ENCODE assay signal across 16 cellular contexts in the genomic region with DNA sequence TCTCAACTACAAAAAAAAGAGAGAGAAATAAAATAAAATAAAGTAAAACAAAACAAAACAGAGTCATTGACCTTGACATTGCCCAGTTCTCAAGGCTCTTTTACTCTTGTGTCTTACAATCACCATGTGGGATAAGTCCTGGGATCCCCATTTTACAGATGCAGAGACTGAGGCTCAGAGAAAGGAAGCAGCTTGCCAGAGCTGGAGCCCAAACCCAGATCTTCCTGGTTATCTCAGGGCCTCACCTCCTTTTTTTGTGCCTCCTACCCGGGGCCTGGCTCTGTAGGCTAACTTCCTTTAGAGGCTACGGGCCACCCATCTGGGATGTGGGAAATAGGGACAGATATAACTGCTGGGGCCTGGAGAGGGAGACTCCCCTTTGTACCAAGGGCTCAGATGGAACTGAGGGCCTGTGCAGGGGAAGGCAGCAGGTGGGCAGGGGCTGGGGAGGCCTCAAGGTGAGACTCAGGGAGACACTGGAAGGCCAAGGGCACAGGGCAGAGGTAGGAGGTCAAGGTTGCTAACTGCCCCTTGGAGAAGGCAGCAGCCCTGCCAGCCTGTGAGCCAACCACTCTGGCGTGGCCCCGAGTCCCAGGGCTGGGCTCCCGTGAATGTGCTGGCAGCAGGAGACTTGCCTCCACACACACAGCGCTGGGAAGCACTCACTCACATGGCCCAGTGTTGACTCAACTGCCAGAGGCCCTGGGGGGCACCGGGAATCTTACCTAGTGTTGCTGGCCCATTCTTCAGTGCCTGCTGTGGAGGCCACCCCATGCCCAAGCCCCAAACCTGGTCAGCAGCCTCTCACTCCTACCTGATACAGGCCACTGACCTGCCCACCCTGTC. TPM values are rescaled to one million over a fixed set of nuclear protein-coding genes. Genes with fewer than 3 reads are reported as not detected.
DNase-seq lines count a peak whose midpoint lies in the region; ATAC-seq and TF ChIP-seq lines count a peak whose summit lies in the region.
"Had no signal": no experiment of that assay in that cellular context is flagged by ENCODE, and none has a peak within 500 bp of the region (broad histone marks: within the 10 kb centered on the region; RNA-seq: fewer than 3 reads in every experiment).

No MANE protein-coding gene starts in this region.

- no peak for TF ChIP-seq CTCF in epithelial cell of esophagus (IDR thresholded peaks at IDR 0.05; ENCODE audit: insufficient read depth, low read depth, low read length, missing control alignments)

- no peaks in the 10 kb centered on the region for H3K27me3 Mint-ChIP-seq in activated CD4-positive, alpha-beta T cell treated with anti-CD3 and anti-CD28 coated beads, Interleukin-2, amount 10 ng/mL, durations not matched to agents 7 days and 5 days
- no peaks in the 10 kb centered on the region for H3K27me3 Mint-ChIP-seq in T-cell
- H3K27me3 Mint-ChIP-seq in stimulated activated naive B cell treated with anti-CD40 and anti-IgM and Interleukin-4, amounts not matched to agents 10 μg/mL and 1 μg/mL and 100 μg/mL, for 72 hours = no peaks in the 10 kb centered on the region

- H3K27ac Mint-ChIP-seq in activated CD4-positive, alpha-beta T cell treated with anti-CD3 and anti-CD28 coated beads, Interleukin-2, amount 10 ng/mL, durations not matched to agents 7 days and 5 days = peak overlapping the region; percentile 98
- H3K27ac Mint-ChIP-seq in T-cell = peak overlapping the region; percentile 98 to 99
- peak overlapping the region; percentile 99 for H3K27ac Mint-ChIP-seq in stimulated activated naive B cell treated with anti-CD40 and anti-IgM and Interleukin-4, amounts not matched to agents 10 μg/mL and 1 μg/mL and 100 μg/mL, for 72 hours

- H3K4me3 Mint-ChIP-seq in activated CD4-positive, alpha-beta T cell treated with anti-CD3 and anti-CD28 coated beads, Interleukin-2, amount 10 ng/mL, durations not matched to agents 7 days and 5 days = no peak overlapping the region
- H3K4me3 Mint-ChIP-seq in T-cell = peak overlapping the region in 1 of 3 donors; percentile 46
- H3K4me3 Mint-ChIP-seq in stimulated activated naive B cell treated with anti-CD40 and anti-IgM and Interleukin-4, amounts not matched to agents 10 μg/mL and 1 μg/mL and 100 μg/mL, for 72 hours = peak overlapping the region; percentile 25 to 32

- H3K4me3 ChIP-seq in epithelial cell of esophagus (ENCODE audit: low read length) = no peak overlapping the region
- H3K4me3 ChIP-seq: A549, uterus had no signal

- POLR2A ChIA-PET in activated CD4-positive, alpha-beta T cell treated with anti-CD3 and anti-CD28 coated beads, Interleukin-2, amount 10 ng/mL, durations not matched to agents 7 days and 5 days (lab: Charles Lee) = no interaction called here
- POLR2A ChIA-PET in T-cell (lab: Charles Lee) = interaction anchor here in 1 of 2 donors (0.6 kb wide), 1 partner anchor 779 kb away, joined by 5 read pairs; no protein-coding TSS in a partner anchor

- CTCF ChIA-PET in activated CD4-positive, alpha-beta T cell treated with anti-CD3 and anti-CD28 coated beads, Interleukin-2, amount 10 ng/mL, durations not matched to agents 7 days and 5 days (lab: Charles Lee) = interaction anchor here (0.6 to 3.6 kb wide), 4 partner anchors 16 to 753 kb away, joined by 3 to 13 read pairs (median 4); no protein-coding TSS in a partner anchor
- CTCF ChIA-PET in T-cell (lab: Charles Lee) = interaction anchor here in 1 of 2 donors (0.6 kb wide), 1 partner anchor 9 kb away, joined by 3 read pairs; no protein-coding TSS in a partner anchor

- no peaks in the 10 kb centered on the region for H3K9me3 Mint-ChIP-seq in activated CD4-positive, alpha-beta T cell treated with anti-CD3 and anti-CD28 coated beads, Interleukin-2, amount 10 ng/mL, durations not matched to agents 7 days and 5 days
- H3K9me3 Mint-ChIP-seq in T-cell = no peaks in the 10 kb centered on the region
- no peaks in the 10 kb centered on the region for H3K9me3 Mint-ChIP-seq in stimulated activated naive B cell treated with anti-CD40 and anti-IgM and Interleukin-4, amounts not matched to agents 10 μg/mL and 1 μg/mL and 100 μg/mL, for 72 hours

- peaks cover 86% of the 10 kb centered on the region for H3K4me1 Mint-ChIP-seq in activated CD4-positive, alpha-beta T cell treated with anti-CD3 and anti-CD28 coated beads, Interleukin-2, amount 10 ng/mL, durations not matched to agents 7 days and 5 days
- H3K4me1 Mint-ChIP-seq in T-cell = peaks cover 86 to 90% (median 90%) of the 10 kb centered on the region in 3 donors
- peaks cover 62 to 89% of the 10 kb centered on the region in 2 donors for H3K4me1 Mint-ChIP-seq in stimulated activated naive B cell treated with anti-CD40 and anti-IgM and Interleukin-4, amounts not matched to agents 10 μg/mL and 1 μg/mL and 100 μg/mL, for 72 hours

- peaks cover 14% of the 10 kb centered on the region for H3K36me3 Mint-ChIP-seq in activated CD4-positive, alpha-beta T cell treated with anti-CD3 and anti-CD28 coated beads, Interleukin-2, amount 10 ng/mL, durations not matched to agents 7 days and 5 days (ENCODE audit: low read depth)
- H3K36me3 Mint-ChIP-seq in T-cell = peaks cover 7% of the 10 kb centered on the region
- peaks cover 8 to 32% of the 10 kb centered on the region in 2 donors for H3K36me3 Mint-ChIP-seq in stimulated activated naive B cell treated with anti-CD40 and anti-IgM and Interleukin-4, amounts not matched to agents 10 μg/mL and 1 μg/mL and 100 μg/mL, for 72 hours

- no peak for DNase-seq in activated CD4-positive, alpha-beta T cell treated with anti-CD3 and anti-CD28 coated beads, Interleukin-2, amount 10 ng/mL, durations not matched to agents 7 days and 5 days
- DNase-seq in activated CD4-positive, alpha-beta T cell treated with anti-CD3 and anti-CD28 coated beads for 1 hour = no peak
- DNase-seq in T-cell = no peak
- DNase-seq in epithelial cell of esophagus (ENCODE audit: low read depth) = peak; percentile 25
- DNase-seq in stimulated activated naive B cell treated with anti-CD40 and anti-IgM and Interleukin-4, amounts not matched to agents 10 μg/mL and 1 μg/mL and 100 μg/mL, for 72 hours = no peak
- no peak for DNase-seq in NCI-H446 treated with DMSO at 0.1 percent for 48 hours (lab: John Stamatoyannopoulos, UW)
- DNase-seq in germinal center (ENCODE audit: low spot score) = no peak
- DNase-seq: activated effector memory CD4-positive, alpha-beta T cell treated with anti-CD3 and anti-CD28 coated beads, Interleukin-2, amount 50 U/mL, for 16 hours; cortex of kidney; DMS153; NCI-H1105; NCI-H510A; uterus; WERI-Rb-1 had no signal

- ATAC-seq in T-cell (replicated peaks in 1 of 4) (no peak), GM19351 (IDR thresholded peaks at IDR 0.05; ENCODE audit: unreplicated experiment) (no peak)
- no peak for ATAC-seq in stimulated activated naive B cell treated with anti-CD40 and anti-IgM and Interleukin-4, amounts not matched to agents 10 μg/mL and 1 μg/mL and 100 μg/mL, for 72 hours (replicated peaks)
- ATAC-seq: A549 had no signal

RNA-seq across cellular contexts. Expression of gene ECE1, which starts 6.5 kb away (rescaled TPM):
- total RNA-seq in activated CD4-positive, alpha-beta T cell treated with anti-CD3 and anti-CD28 coated beads, Interleukin-2, amount 10 ng/mL, durations not matched to agents 7 days and 5 days = 100 to 1,000 TPM; 101 to 107 TPM
- 10 to 100 TPM; 81.0 to 94.5 (median 87.1) TPM for total RNA-seq in T-cell
